In the genomic region with DNA sequence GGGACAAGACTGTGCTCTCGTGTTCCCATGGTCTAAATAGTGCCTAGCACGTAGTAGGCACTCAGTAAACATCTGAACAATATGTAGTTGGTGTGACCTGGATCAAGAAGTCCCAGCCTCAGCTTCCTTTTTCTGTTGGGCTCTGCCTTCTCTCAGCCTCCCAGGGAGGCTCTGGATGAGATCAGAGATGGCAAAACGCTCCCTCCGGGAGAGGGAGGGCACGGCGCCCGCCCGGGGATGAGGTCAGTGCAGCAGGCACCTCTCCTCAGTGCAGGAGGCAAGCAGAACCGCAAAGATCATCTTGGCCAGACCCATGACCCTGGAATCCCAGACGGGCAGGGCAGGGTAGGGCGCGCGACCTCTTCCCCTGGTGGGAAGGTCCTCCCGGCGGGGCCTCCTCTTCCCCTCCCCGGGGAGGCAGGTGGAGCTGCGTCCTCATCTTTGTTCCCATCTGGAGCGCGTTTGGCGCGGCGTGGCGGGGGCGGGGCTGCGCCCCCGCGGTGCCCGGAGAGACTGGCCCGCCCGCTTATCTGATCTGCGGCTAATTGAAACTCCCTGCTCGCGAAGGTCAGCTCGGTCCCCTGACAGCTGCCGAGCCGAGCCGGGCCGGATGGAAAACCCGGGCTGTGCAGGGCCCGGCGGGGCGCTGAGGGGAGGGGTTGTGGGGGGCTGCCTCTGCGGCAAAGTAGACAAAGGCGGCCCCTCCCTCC, we compare ENCODE assay signal across 1 cellular context.
TF ChIP-seq lines count a peak whose summit lies in the region.

No MANE protein-coding gene starts in this region.

TF ChIP-seq in HepG2, 621 proteins besides CTCF, POLR2A, EP300 and RAD21 (continued from another document and continues in another):
- TF ChIP-seq, protein P1, sequence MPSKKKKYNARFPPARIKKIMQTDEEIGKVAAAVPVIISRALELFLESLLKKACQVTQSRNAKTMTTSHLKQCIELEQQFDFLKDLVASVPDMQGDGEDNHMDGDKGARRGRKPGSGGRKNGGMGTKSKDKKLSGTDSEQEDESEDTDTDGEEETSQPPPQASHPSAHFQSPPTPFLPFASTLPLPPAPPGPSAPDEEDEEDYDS (CRISPR knock-in tag; IDR thresholded peaks at IDR 0.05) = 0 out of 2 replicates have a peak, but pooled peaks have one; percentile 14
- TF ChIP-seq, protein P2, sequence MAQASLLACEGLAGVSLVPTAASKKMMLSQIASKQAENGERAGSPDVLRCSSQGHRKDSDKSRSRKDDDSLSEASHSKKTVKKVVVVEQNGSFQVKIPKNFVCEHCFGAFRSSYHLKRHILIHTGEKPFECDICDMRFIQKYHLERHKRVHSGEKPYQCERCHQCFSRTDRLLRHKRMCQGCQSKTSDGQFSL (CRISPR knock-in tag; IDR thresholded peaks at IDR 0.05) = peak; percentile 25; the same call in 1 of the 2 replicates
- TF ChIP-seq, protein P3, sequence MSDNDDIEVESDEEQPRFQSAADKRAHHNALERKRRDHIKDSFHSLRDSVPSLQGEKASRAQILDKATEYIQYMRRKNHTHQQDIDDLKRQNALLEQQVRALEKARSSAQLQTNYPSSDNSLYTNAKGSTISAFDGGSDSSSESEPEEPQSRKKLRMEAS (IDR thresholded peaks at IDR 0.05) = peak; percentile 47
- TF ChIP-seq CENPT (CRISPR knock-in tag; IDR thresholded peaks at IDR 0.05; ENCODE audit: low read depth) = no peak
- TF ChIP-seq, protein P4, sequence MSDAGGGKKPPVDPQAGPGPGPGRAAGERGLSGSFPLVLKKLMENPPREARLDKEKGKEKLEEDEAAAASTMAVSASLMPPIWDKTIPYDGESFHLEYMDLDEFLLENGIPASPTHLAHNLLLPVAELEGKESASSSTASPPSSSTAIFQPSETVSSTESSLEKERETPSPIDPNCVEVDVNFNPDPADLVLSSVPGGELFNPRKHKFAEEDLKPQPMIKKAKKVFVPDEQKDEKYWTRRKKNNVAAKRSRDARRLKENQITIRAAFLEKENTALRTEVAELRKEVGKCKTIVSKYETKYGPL (CRISPR knock-in tag; IDR thresholded peaks at IDR 0.05) = no peak
- no peak for TF ChIP-seq ZNF224 (CRISPR knock-in tag; IDR thresholded peaks at IDR 0.05)
- TF ChIP-seq STAT5B (CRISPR knock-in tag; IDR thresholded peaks at IDR 0.05) = no peak
- TF ChIP-seq ZNF782 (CRISPR knock-in tag; IDR thresholded peaks at IDR 0.05; ENCODE audit: borderline replicate concordance) = no peak; the same call in 1 of the 2 replicates
- TF ChIP-seq, protein P5, sequence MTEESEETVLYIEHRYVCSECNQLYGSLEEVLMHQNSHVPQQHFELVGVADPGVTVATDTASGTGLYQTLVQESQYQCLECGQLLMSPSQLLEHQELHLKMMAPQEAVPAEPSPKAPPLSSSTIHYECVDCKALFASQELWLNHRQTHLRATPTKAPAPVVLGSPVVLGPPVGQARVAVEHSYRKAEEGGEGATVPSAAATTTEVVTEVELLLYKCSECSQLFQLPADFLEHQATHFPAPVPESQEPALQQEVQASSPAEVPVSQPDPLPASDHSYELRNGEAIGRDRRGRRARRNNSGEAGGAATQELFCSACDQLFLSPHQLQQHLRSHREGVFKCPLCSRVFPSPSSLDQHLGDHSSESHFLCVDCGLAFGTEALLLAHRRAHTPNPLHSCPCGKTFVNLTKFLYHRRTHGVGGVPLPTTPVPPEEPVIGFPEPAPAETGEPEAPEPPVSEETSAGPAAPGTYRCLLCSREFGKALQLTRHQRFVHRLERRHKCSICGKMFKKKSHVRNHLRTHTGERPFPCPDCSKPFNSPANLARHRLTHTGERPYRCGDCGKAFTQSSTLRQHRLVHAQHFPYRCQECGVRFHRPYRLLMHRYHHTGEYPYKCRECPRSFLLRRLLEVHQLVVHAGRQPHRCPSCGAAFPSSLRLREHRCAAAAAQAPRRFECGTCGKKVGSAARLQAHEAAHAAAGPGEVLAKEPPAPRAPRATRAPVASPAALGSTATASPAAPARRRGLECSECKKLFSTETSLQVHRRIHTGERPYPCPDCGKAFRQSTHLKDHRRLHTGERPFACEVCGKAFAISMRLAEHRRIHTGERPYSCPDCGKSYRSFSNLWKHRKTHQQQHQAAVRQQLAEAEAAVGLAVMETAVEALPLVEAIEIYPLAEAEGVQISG (CRISPR knock-in tag; IDR thresholded peaks at IDR 0.05) = 0 out of 2 replicates have a peak, but pooled peaks have one; percentile 13
- TF ChIP-seq, protein P6, sequence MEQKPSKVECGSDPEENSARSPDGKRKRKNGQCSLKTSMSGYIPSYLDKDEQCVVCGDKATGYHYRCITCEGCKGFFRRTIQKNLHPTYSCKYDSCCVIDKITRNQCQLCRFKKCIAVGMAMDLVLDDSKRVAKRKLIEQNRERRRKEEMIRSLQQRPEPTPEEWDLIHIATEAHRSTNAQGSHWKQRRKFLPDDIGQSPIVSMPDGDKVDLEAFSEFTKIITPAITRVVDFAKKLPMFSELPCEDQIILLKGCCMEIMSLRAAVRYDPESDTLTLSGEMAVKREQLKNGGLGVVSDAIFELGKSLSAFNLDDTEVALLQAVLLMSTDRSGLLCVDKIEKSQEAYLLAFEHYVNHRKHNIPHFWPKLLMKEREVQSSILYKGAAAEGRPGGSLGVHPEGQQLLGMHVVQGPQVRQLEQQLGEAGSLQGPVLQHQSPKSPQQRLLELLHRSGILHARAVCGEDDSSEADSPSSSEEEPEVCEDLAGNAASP (CRISPR knock-in tag; IDR thresholded peaks at IDR 0.05; ENCODE audit: borderline replicate concordance) = peak; percentile 79; the same call in 1 of the 2 replicates
- peak; percentile 18; the same call in 1 of the 2 replicates for TF ChIP-seq RCOR2 (CRISPR knock-in tag; IDR thresholded peaks at IDR 0.05)
- TF ChIP-seq, protein P7, sequence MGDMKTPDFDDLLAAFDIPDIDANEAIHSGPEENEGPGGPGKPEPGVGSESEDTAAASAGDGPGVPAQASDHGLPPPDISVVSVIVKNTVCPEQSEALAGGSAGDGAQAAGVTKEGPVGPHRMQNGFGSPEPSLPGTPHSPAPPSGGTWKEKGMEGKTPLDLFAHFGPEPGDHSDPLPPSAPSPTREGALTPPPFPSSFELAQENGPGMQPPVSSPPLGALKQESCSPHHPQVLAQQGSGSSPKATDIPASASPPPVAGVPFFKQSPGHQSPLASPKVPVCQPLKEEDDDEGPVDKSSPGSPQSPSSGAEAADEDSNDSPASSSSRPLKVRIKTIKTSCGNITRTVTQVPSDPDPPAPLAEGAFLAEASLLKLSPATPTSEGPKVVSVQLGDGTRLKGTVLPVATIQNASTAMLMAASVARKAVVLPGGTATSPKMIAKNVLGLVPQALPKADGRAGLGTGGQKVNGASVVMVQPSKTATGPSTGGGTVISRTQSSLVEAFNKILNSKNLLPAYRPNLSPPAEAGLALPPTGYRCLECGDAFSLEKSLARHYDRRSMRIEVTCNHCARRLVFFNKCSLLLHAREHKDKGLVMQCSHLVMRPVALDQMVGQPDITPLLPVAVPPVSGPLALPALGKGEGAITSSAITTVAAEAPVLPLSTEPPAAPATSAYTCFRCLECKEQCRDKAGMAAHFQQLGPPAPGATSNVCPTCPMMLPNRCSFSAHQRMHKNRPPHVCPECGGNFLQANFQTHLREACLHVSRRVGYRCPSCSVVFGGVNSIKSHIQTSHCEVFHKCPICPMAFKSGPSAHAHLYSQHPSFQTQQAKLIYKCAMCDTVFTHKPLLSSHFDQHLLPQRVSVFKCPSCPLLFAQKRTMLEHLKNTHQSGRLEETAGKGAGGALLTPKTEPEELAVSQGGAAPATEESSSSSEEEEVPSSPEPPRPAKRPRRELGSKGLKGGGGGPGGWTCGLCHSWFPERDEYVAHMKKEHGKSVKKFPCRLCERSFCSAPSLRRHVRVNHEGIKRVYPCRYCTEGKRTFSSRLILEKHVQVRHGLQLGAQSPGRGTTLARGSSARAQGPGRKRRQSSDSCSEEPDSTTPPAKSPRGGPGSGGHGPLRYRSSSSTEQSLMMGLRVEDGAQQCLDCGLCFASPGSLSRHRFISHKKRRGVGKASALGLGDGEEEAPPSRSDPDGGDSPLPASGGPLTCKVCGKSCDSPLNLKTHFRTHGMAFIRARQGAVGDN (CRISPR knock-in tag; IDR thresholded peaks at IDR 0.05) = peak; percentile 79
- TF ChIP-seq ZNF672 (CRISPR knock-in tag; IDR thresholded peaks at IDR 0.05) = no peak
- 0 out of 2 replicates have a peak, but pooled peaks have one; percentile 62 for TF ChIP-seq MYC (CRISPR knock-in tag; IDR thresholded peaks at IDR 0.05; ENCODE audit: borderline replicate concordance)
- TF ChIP-seq POGZ (CRISPR knock-in tag; IDR thresholded peaks at IDR 0.05) = peak; percentile 26; the same call in 1 of the 2 replicates
- TF ChIP-seq ZBTB42 (CRISPR knock-in tag; IDR thresholded peaks at IDR 0.05) = no peak
- no peak for TF ChIP-seq MXI1 (IDR thresholded peaks at IDR 0.05; ENCODE audit: borderline replicate concordance, low read depth, low read length)
- TF ChIP-seq, protein P8, sequence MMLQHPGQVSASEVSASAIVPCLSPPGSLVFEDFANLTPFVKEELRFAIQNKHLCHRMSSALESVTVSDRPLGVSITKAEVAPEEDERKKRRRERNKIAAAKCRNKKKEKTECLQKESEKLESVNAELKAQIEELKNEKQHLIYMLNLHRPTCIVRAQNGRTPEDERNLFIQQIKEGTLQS (CRISPR knock-in tag; IDR thresholded peaks at IDR 0.05) = peak; percentile 17; the same call in 1 of the 2 replicates
- TF ChIP-seq ATF7-NPFF (CRISPR knock-in tag; IDR thresholded peaks at IDR 0.05; ENCODE audit: low read depth) = no peak
- no peak; the same call in none of the 2 replicates for TF ChIP-seq DPF2 (CRISPR knock-in tag; IDR thresholded peaks at IDR 0.05; ENCODE audit: borderline replicate concordance, low read depth)
- TF ChIP-seq ZNF709 (CRISPR knock-in tag; IDR thresholded peaks at IDR 0.05) = no peak
- TF ChIP-seq BHLHE40 (IDR thresholded peaks at IDR 0.05; ENCODE audit: low read length) = no peak
- no peak for TF ChIP-seq RBAK (CRISPR knock-in tag; IDR thresholded peaks at IDR 0.05)
- peak; percentile 59 for TF ChIP-seq NRL (CRISPR knock-in tag; IDR thresholded peaks at IDR 0.05; ENCODE audit: borderline replicate concordance)
- TF ChIP-seq, protein P9, sequence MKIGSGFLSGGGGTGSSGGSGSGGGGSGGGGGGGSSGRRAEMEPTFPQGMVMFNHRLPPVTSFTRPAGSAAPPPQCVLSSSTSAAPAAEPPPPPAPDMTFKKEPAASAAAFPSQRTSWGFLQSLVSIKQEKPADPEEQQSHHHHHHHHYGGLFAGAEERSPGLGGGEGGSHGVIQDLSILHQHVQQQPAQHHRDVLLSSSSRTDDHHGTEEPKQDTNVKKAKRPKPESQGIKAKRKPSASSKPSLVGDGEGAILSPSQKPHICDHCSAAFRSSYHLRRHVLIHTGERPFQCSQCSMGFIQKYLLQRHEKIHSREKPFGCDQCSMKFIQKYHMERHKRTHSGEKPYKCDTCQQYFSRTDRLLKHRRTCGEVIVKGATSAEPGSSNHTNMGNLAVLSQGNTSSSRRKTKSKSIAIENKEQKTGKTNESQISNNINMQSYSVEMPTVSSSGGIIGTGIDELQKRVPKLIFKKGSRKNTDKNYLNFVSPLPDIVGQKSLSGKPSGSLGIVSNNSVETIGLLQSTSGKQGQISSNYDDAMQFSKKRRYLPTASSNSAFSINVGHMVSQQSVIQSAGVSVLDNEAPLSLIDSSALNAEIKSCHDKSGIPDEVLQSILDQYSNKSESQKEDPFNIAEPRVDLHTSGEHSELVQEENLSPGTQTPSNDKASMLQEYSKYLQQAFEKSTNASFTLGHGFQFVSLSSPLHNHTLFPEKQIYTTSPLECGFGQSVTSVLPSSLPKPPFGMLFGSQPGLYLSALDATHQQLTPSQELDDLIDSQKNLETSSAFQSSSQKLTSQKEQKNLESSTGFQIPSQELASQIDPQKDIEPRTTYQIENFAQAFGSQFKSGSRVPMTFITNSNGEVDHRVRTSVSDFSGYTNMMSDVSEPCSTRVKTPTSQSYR (CRISPR knock-in tag; IDR thresholded peaks at IDR 0.05; ENCODE audit: borderline replicate concordance) = peak; percentile 15; the same call in 1 of the 2 replicates
- TF ChIP-seq PPARG (CRISPR knock-in tag; conservative IDR thresholded peaks at IDR 0.05) = peak; percentile 39; the same call in 1 of the 2 replicates
- TF ChIP-seq MXD4 (CRISPR knock-in tag; IDR thresholded peaks at IDR 0.05) = no peak
- peak; percentile 44; the same call in 1 of the 2 replicates for TF ChIP-seq GATAD2A (CRISPR knock-in tag; IDR thresholded peaks at IDR 0.05)
- no peak for TF ChIP-seq MED13 (CRISPR knock-in tag; IDR thresholded peaks at IDR 0.05)
- TF ChIP-seq RBFOX2 (IDR thresholded peaks at IDR 0.05; ENCODE audit: low read depth, low read length) = peak; percentile 52; the same call in 1 of the 2 replicates
- TF ChIP-seq, protein P10, sequence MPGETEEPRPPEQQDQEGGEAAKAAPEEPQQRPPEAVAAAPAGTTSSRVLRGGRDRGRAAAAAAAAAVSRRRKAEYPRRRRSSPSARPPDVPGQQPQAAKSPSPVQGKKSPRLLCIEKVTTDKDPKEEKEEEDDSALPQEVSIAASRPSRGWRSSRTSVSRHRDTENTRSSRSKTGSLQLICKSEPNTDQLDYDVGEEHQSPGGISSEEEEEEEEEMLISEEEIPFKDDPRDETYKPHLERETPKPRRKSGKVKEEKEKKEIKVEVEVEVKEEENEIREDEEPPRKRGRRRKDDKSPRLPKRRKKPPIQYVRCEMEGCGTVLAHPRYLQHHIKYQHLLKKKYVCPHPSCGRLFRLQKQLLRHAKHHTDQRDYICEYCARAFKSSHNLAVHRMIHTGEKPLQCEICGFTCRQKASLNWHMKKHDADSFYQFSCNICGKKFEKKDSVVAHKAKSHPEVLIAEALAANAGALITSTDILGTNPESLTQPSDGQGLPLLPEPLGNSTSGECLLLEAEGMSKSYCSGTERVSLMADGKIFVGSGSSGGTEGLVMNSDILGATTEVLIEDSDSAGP (CRISPR knock-in tag; IDR thresholded peaks at IDR 0.05; ENCODE audit: borderline replicate concordance) = peak; percentile 62; the same call in 1 of the 2 replicates
- TF ChIP-seq ZBTB7B (CRISPR knock-in tag; IDR thresholded peaks at IDR 0.05) = peak; percentile 95
- peak; percentile 72 for TF ChIP-seq RXRA (CRISPR knock-in tag; IDR thresholded peaks at IDR 0.05)
- no peak for TF ChIP-seq KLF6 (CRISPR knock-in tag; IDR thresholded peaks at IDR 0.05)
- TF ChIP-seq SKI (IDR thresholded peaks at IDR 0.05; ENCODE audit: partially characterized antibody) = no peak
- no peak for TF ChIP-seq SIX4 (CRISPR knock-in tag; IDR thresholded peaks at IDR 0.05)
